9 cellular contexts compared by ENCODE assay signal in genomic region chr2:102592601-102593000, GRCh38. TPM values are rescaled to one million over a fixed set of nuclear protein-coding genes. Genes with fewer than 3 reads are reported as not detected.
DNase-seq lines count a peak whose midpoint lies in the region; ATAC-seq and TF ChIP-seq lines count a peak whose summit lies in the region.
"Had no signal": no experiment of that assay in that cellular context is flagged by ENCODE, and none has a peak within 500 bp of the region (broad histone marks: within the 10 kb centered on the region; RNA-seq: fewer than 3 reads in every experiment).

No MANE protein-coding gene starts in this region.

- H3K27me3 ChIP-seq in H9 (ENCODE audit: insufficient read depth, low read length) (no peaks in the 10 kb centered on the region), lower lobe of right lung (ENCODE audit: low read depth) (no peaks in the 10 kb centered on the region)
- H3K27me3 ChIP-seq: SJSA1 had no signal

- H2BK12ac ChIP-seq in H9 (ENCODE audit: insufficient read length, low read depth, low read length): no peak overlapping the region

- H3K9ac ChIP-seq in H9 (ENCODE audit: extremely low read depth, insufficient read length, low read length): no peak overlapping the region

- no peak overlapping the region for H2AFZ ChIP-seq in H9 (ENCODE audit: low read length)

- H3T11ph ChIP-seq in H9 (ENCODE audit: low read length): no peak overlapping the region

- no peaks in the 10 kb centered on the region for H3K23me2 ChIP-seq in H9 (ENCODE audit: insufficient read length, low read depth, low read length, poor library complexity, severe bottlenecking)

- H3K9me3 ChIP-seq in H9 (ENCODE audit: control insufficient read depth, low read depth, low read length) (no peaks in the 10 kb centered on the region), lower lobe of right lung (no peaks in the 10 kb centered on the region)
- H3K9me3 ChIP-seq: SJSA1 had no signal

- no peak overlapping the region for H4K8ac ChIP-seq in H9 (replicated peaks; ENCODE audit: insufficient read length, low read depth, low read length)

- H3K27ac Mint-ChIP-seq in H9: no peak overlapping the region
- H3K27ac Mint-ChIP-seq in activated T-helper 2 cell treated with anti-CD3 and anti-CD28 coated beads, Interferon-gamma antibody, Interleukin-2, Interleukin-4, amounts not matched to agents 10 μg/mL and 5 μg/mL and 100 μg/mL, durations not matched to agents 14 hours and 24 hours and 36 hours: no peak overlapping the region

- H3K36me3 ChIP-seq in lower lobe of right lung: no peaks in the 10 kb centered on the region
- H3K36me3 ChIP-seq: SJSA1 had no signal

- no peak overlapping the region for H3K18ac ChIP-seq in H9 (ENCODE audit: insufficient read length, low read depth, low read length)

- H3K4ac ChIP-seq in H9 (ENCODE audit: low read depth, low read length): no peak overlapping the region

- no peaks in the 10 kb centered on the region for H3K4me1 Mint-ChIP-seq in H9
- no peaks in the 10 kb centered on the region for H3K4me1 Mint-ChIP-seq in activated T-helper 2 cell treated with anti-CD3 and anti-CD28 coated beads, Interferon-gamma antibody, Interleukin-2, Interleukin-4, amounts not matched to agents 10 μg/mL and 5 μg/mL and 100 μg/mL, durations not matched to agents 14 hours and 24 hours and 36 hours (ENCODE audit: low read depth)

- TF ChIP-seq CTCF in C4-2B (conservative IDR thresholded peaks at IDR 0.05) (peak; percentile 73), H9 (conservative IDR thresholded peaks at IDR 0.05) (peak; percentile 72), lower lobe of right lung (IDR thresholded peaks at IDR 0.05) (peak; percentile 48), GM10266 (IDR thresholded peaks at IDR 0.05; ENCODE audit: control insufficient read depth, insufficient read depth, low read depth, missing control alignments) (no peak)

- H3K56ac ChIP-seq in H9 (ENCODE audit: insufficient read length, low read depth, low read length): no peak overlapping the region

- no peak overlapping the region for H3K4me3 ChIP-seq in lower lobe of right lung
- H3K4me3 ChIP-seq: SJSA1 had no signal

- no peaks in the 10 kb centered on the region for H3K27me3 Mint-ChIP-seq in H9 (ENCODE audit: low read depth)
- peaks cover 7% of the 10 kb centered on the region for H3K27me3 Mint-ChIP-seq in activated T-helper 2 cell treated with anti-CD3 and anti-CD28 coated beads, Interferon-gamma antibody, Interleukin-2, Interleukin-4, amounts not matched to agents 10 μg/mL and 5 μg/mL and 100 μg/mL, durations not matched to agents 14 hours and 24 hours and 36 hours (ENCODE audit: low read depth)

- no peak overlapping the region for H2BK120ac ChIP-seq in H9 (ENCODE audit: low read depth, low read length, poor library complexity, severe bottlenecking)

- H3K4me1 ChIP-seq in H9 (ENCODE audit: insufficient read depth, low read length) (no peaks in the 10 kb centered on the region), lower lobe of right lung (no peaks in the 10 kb centered on the region)
- H3K4me1 ChIP-seq: SJSA1 had no signal

- no peak overlapping the region for H3K4me2 ChIP-seq in H9 (ENCODE audit: insufficient read depth, insufficient read length, low read length)

- no peak overlapping the region for H4K5ac ChIP-seq in H9 (ENCODE audit: insufficient read length, low read depth, low read length)

- H4K20me1 ChIP-seq in H9 (ENCODE audit: control insufficient read depth, insufficient read depth, insufficient read length): no peaks in the 10 kb centered on the region

- no peak overlapping the region for H4K91ac ChIP-seq in H9 (ENCODE audit: insufficient read length, low read depth, low read length)

- H2BK15ac ChIP-seq in H9 (ENCODE audit: low read depth, low read length): no peak overlapping the region

- no peak overlapping the region for H2BK5ac ChIP-seq in H9 (ENCODE audit: insufficient read length, low read length)

- H3K27ac ChIP-seq in C4-2B: no peak overlapping the region
- no peak overlapping the region for H3K27ac ChIP-seq in H9 (ENCODE audit: insufficient read length, low read depth, low read length)
- H3K27ac ChIP-seq in lower lobe of right lung: no peak overlapping the region
- H3K27ac ChIP-seq: SJSA1 had no signal

- H3K79me2 ChIP-seq in H9 (ENCODE audit: insufficient read depth, low read length): no peaks in the 10 kb centered on the region

- no peaks in the 10 kb centered on the region for H3K9me3 Mint-ChIP-seq in H9
- no peaks in the 10 kb centered on the region for H3K9me3 Mint-ChIP-seq in activated T-helper 2 cell treated with anti-CD3 and anti-CD28 coated beads, Interferon-gamma antibody, Interleukin-2, Interleukin-4, amounts not matched to agents 10 μg/mL and 5 μg/mL and 100 μg/mL, durations not matched to agents 14 hours and 24 hours and 36 hours

- H2AK5ac ChIP-seq in H9 (ENCODE audit: insufficient read length, low read length): no peak overlapping the region

- peak in 1 of 2 donors; percentile 51 for ATAC-seq in lower lobe of right lung

- no peaks in the 10 kb centered on the region for H3K36me3 Mint-ChIP-seq in H9 (ENCODE audit: insufficient read depth in 1 of 3, low read depth in 3 of 3)
- H3K36me3 Mint-ChIP-seq in activated T-helper 2 cell treated with anti-CD3 and anti-CD28 coated beads, Interferon-gamma antibody, Interleukin-2, Interleukin-4, amounts not matched to agents 10 μg/mL and 5 μg/mL and 100 μg/mL, durations not matched to agents 14 hours and 24 hours and 36 hours (ENCODE audit: low read depth): no peaks in the 10 kb centered on the region

- no peak overlapping the region for H3K23ac ChIP-seq in H9 (ENCODE audit: insufficient read length, low read depth, low read length)

- no CpG with 5 or more reads among the region's 2 CpGs for WGBS in H9 (ENCODE audit: extremely low coverage, insufficient read length, low lambda C conversion rate)

- no peak overlapping the region for H3K14ac ChIP-seq in H9 (ENCODE audit: insufficient read depth, low read length)

- H2BK20ac ChIP-seq in H9 (ENCODE audit: low read depth, low read length, poor library complexity, severe bottlenecking): no peak overlapping the region

- DNase-seq in H9 (no peak), amniotic epithelial cell (ENCODE audit: low read depth) (peak; percentile 19), lower lobe of right lung (no peak), AG20443 (ENCODE audit: low spot score) (no peak), GM10266 (ENCODE audit: extremely low spot score) (no peak), COR-L47 (lab: John Stamatoyannopoulos, UW) (no peak)
- DNase-seq in activated T-helper 2 cell treated with anti-CD3 and anti-CD28 coated beads, Interferon-gamma antibody, Interleukin-2, Interleukin-4, amounts not matched to agents 10 μg/mL and 5 μg/mL and 100 μg/mL, durations not matched to agents 14 hours and 24 hours and 36 hours (ENCODE audit: low spot score): no peak

- H3K79me1 ChIP-seq in H9 (ENCODE audit: insufficient read depth, low read depth, low read length, poor library complexity, severe bottlenecking): no peaks in the 10 kb centered on the region

- intact Hi-C loops in lower lobe of right lung (cut with DNase I): no loop called here
- intact Hi-C loops in activated T-helper 2 cell treated with anti-CD3 and anti-CD28 coated beads, Interferon-gamma antibody, Interleukin-2, Interleukin-4, amounts not matched to agents 10 μg/mL and 5 μg/mL and 100 μg/mL, durations not matched to agents 14 hours and 24 hours and 36 hours (cut with micrococcal nuclease): loop anchor here (1.0 kb wide), 1 partner anchor 119 kb away; the partner anchor contains the start of gene SLC9A4

- no peak overlapping the region for H3K4me3 Mint-ChIP-seq in H9
- H3K4me3 Mint-ChIP-seq in activated T-helper 2 cell treated with anti-CD3 and anti-CD28 coated beads, Interferon-gamma antibody, Interleukin-2, Interleukin-4, amounts not matched to agents 10 μg/mL and 5 μg/mL and 100 μg/mL, durations not matched to agents 14 hours and 24 hours and 36 hours (ENCODE audit: low read depth): no peak overlapping the region

RNA-seq across cellular contexts. Expression of gene SLC9A2, which starts 26.8 kb away (rescaled TPM):
- total RNA-seq in H9 (2021): 0.04 TPM in 2 replicates
- total RNA-seq in lower lobe of right lung: 0.35 TPM
- total RNA-seq in activated T-helper 2 cell treated with anti-CD3 and anti-CD28 coated beads, Interferon-gamma antibody, Interleukin-2, Interleukin-4, amounts not matched to agents 10 μg/mL and 5 μg/mL and 100 μg/mL, durations not matched to agents 14 hours and 24 hours and 36 hours: not detected in 2 replicates
